Comparison of ENCODE assay signal across 21 cellular contexts in genomic region chr1:221074325-221074724, GRCh38.
DNase-seq lines count a peak whose midpoint lies in the region; ATAC-seq, FAIRE-seq and TF ChIP-seq lines count a peak whose summit lies in the region.
"Had no signal": no experiment of that assay in that cellular context is flagged by ENCODE, and none has a peak within 500 bp of the region (broad histone marks: within the 10 kb centered on the region; RNA-seq: fewer than 3 reads in every experiment).

No MANE protein-coding gene starts in this region.

- no peak overlapping the region for H3K4me2 ChIP-seq in osteoblast (ENCODE audit: insufficient read depth, low read length)

- no peak overlapping the region for H3K27ac ChIP-seq in osteoblast (ENCODE audit: low read depth, low read length)
- H3K27ac ChIP-seq: adrenal gland, colonic mucosa, esophagus muscularis mucosa, left ventricle myocardium inferior had no signal

- H3K27me3 ChIP-seq in osteoblast (ENCODE audit: insufficient read depth, low read length): no peaks in the 10 kb centered on the region
- H3K27me3 ChIP-seq: adrenal gland, colonic mucosa, esophagus muscularis mucosa had no signal

- DNase-seq in GM18507 (ENCODE audit: extremely low spot score, insufficient read length, low read depth) (no peak), Kasumi-1 (lab: John Stamatoyannopoulos, UW) (peak; percentile 63 to 82), activated B cell treated with CpG ODN at 0.5 μM for 24 hours (no peak), osteoblast (ENCODE audit: insufficient read length, low spot score, missing footprints) (no peak), SW 1271 (lab: John Stamatoyannopoulos, UW) (no peak), DMS79 treated with DMSO at 0.1 percent for 48 hours (lab: John Stamatoyannopoulos, UW) (no peak), NCI-H446 (lab: John Stamatoyannopoulos, UW) (no peak)
- DNase-seq in activated T-cell treated with anti-CD3 and anti-CD28 coated beads, Interleukin-2, amount 50 U/mL, for 24 hours: no peak
- DNase-seq: activated CD4-positive, alpha-beta T cell treated with anti-CD3 and anti-CD28 coated beads, Interleukin-2, amount 10 ng/mL, durations not matched to agents 7 days and 5 days; activated T-cell treated with anti-CD3 and anti-CD28 coated beads, Interleukin-2, amount 50 U/mL, for 48 hours; C1 segment of cervical spinal cord; colonic mucosa; left ventricle myocardium inferior; NCI-H1417; stimulated activated CD4-positive, alpha-beta T cell treated with anti-CD3 and anti-CD28 coated beads, Interleukin-15, amount 100 ng/mL, for 24 hours; substantia nigra had no signal

- H3K79me2 ChIP-seq in osteoblast (ENCODE audit: insufficient read depth, low read length): no peaks in the 10 kb centered on the region

- H3K36me3 Mint-ChIP-seq in activated B cell treated with CpG ODN at 0.5 μM for 24 hours (ENCODE audit: low read depth): peaks cover 2% of the 10 kb centered on the region
- H3K36me3 Mint-ChIP-seq in activated T-cell treated with anti-CD3 and anti-CD28 coated beads, Interleukin-2, amount 50 U/mL, for 24 hours (ENCODE audit: low read depth): no peaks in the 10 kb centered on the region

- H3K4me3 ChIP-seq in osteoblast (ENCODE audit: insufficient read depth, low read length): no peak overlapping the region
- H3K4me3 ChIP-seq: adrenal gland, colonic mucosa, esophagus muscularis mucosa, left ventricle myocardium inferior had no signal

- H3K27me3 Mint-ChIP-seq in activated B cell treated with CpG ODN at 0.5 μM for 24 hours: no peaks in the 10 kb centered on the region
- peaks cover 3% of the 10 kb centered on the region for H3K27me3 Mint-ChIP-seq in activated T-cell treated with anti-CD3 and anti-CD28 coated beads, Interleukin-2, amount 50 U/mL, for 24 hours
- H3K27me3 Mint-ChIP-seq: activated CD4-positive, alpha-beta T cell treated with anti-CD3 and anti-CD28 coated beads, Interleukin-2, amount 10 ng/mL, durations not matched to agents 7 days and 5 days had no signal

- H3K4me1 ChIP-seq in osteoblast (ENCODE audit: insufficient read depth, low read length): no peaks in the 10 kb centered on the region
- H3K4me1 ChIP-seq: adrenal gland, colonic mucosa, esophagus muscularis mucosa, left ventricle myocardium inferior had no signal

- peak; percentile 35 for FAIRE-seq in GM18507 (lab: Jason Lieb, UNC)
- FAIRE-seq: GM12892 had no signal

- no peaks in the 10 kb centered on the region for H3K9me3 Mint-ChIP-seq in activated B cell treated with CpG ODN at 0.5 μM for 24 hours
- H3K9me3 Mint-ChIP-seq in activated T-cell treated with anti-CD3 and anti-CD28 coated beads, Interleukin-2, amount 50 U/mL, for 24 hours: no peaks in the 10 kb centered on the region
- H3K9me3 Mint-ChIP-seq: activated CD4-positive, alpha-beta T cell treated with anti-CD3 and anti-CD28 coated beads, Interleukin-2, amount 10 ng/mL, durations not matched to agents 7 days and 5 days; T-helper 1 cell treated with Interleukin-12 subunit alpha and Interleukin-12 subunit beta and Interleukin-4 antibody, amounts not matched to agents 30 μg/mL and 1 μg/mL, for 36 hours had no signal

- TF ChIP-seq CTCF in activated B cell treated with CpG ODN at 0.5 μM for 24 hours (IDR thresholded peaks at IDR 0.05) (no peak), osteoblast (IDR thresholded peaks at IDR 0.05; ENCODE audit: extremely low read depth, low read depth, low read length) (no peak)

- no peak for ATAC-seq in activated B cell treated with CpG ODN at 0.5 μM for 24 hours (ENCODE audit: low read depth)

- CTCF ChIA-PET in activated B cell treated with CpG ODN at 0.5 μM for 24 hours (lab: Charles Lee): interaction anchor here (1.4 to 2.7 kb wide), 3 partner anchors 13 to 166 kb away, joined by 3 to 10 read pairs (median 3); no protein-coding TSS in a partner anchor

- H3K4me1 Mint-ChIP-seq in activated B cell treated with CpG ODN at 0.5 μM for 24 hours: peaks cover 57% of the 10 kb centered on the region
- peaks cover 6% of the 10 kb centered on the region for H3K4me1 Mint-ChIP-seq in activated T-cell treated with anti-CD3 and anti-CD28 coated beads, Interleukin-2, amount 50 U/mL, for 24 hours (ENCODE audit: low read depth)

- H3K4me3 Mint-ChIP-seq in activated B cell treated with CpG ODN at 0.5 μM for 24 hours: no peak overlapping the region
- H3K4me3 Mint-ChIP-seq in activated T-cell treated with anti-CD3 and anti-CD28 coated beads, Interleukin-2, amount 50 U/mL, for 24 hours: no peak overlapping the region
- H3K4me3 Mint-ChIP-seq: activated CD4-positive, alpha-beta T cell treated with anti-CD3 and anti-CD28 coated beads, Interleukin-2, amount 10 ng/mL, durations not matched to agents 7 days and 5 days; T-helper 1 cell treated with Interleukin-12 subunit alpha and Interleukin-12 subunit beta and Interleukin-4 antibody, amounts not matched to agents 30 μg/mL and 1 μg/mL, for 36 hours had no signal

- no peaks in the 10 kb centered on the region for H3K36me3 ChIP-seq in osteoblast (ENCODE audit: insufficient read depth, low read length)
- H3K36me3 ChIP-seq: adrenal gland, colonic mucosa, esophagus muscularis mucosa, left ventricle myocardium inferior had no signal

- intact Hi-C loops in activated B cell treated with CpG ODN at 0.5 μM for 24 hours (cut with micrococcal nuclease): no loop called here

- H3K9me3 ChIP-seq in osteoblast (ENCODE audit: low read depth, low read length): no peaks in the 10 kb centered on the region
- H3K9me3 ChIP-seq: adrenal gland, colonic mucosa, esophagus muscularis mucosa, left ventricle myocardium inferior had no signal

- H3K27ac Mint-ChIP-seq in activated B cell treated with CpG ODN at 0.5 μM for 24 hours: peak overlapping the region; percentile 0
- H3K27ac Mint-ChIP-seq in activated T-cell treated with anti-CD3 and anti-CD28 coated beads, Interleukin-2, amount 50 U/mL, for 24 hours: no peak overlapping the region
- H3K27ac Mint-ChIP-seq: activated CD4-positive, alpha-beta T cell treated with anti-CD3 and anti-CD28 coated beads, Interleukin-2, amount 10 ng/mL, durations not matched to agents 7 days and 5 days; progenitor cell of endocrine pancreas; T-helper 1 cell treated with Interleukin-12 subunit alpha and Interleukin-12 subunit beta and Interleukin-4 antibody, amounts not matched to agents 30 μg/mL and 1 μg/mL, for 36 hours had no signal

- peak overlapping the region; percentile 12 for H2AFZ ChIP-seq in osteoblast (ENCODE audit: low read length)

- no peaks in the 10 kb centered on the region for H4K20me1 ChIP-seq in osteoblast (ENCODE audit: insufficient read depth, low read length)

- POLR2A ChIA-PET in activated B cell treated with CpG ODN at 0.5 μM for 24 hours (lab: Charles Lee): interaction anchor here (1.0 to 1.9 kb wide), 2 partner anchors 24 to 196 kb away, joined by 3 to 4 read pairs; no protein-coding TSS in a partner anchor

Comparison
In these comparisons a context has a peak if more than half of its experiments do, and no peak if none do; other contexts are left out.
1. DNase-seq: peak in Kasumi-1 (2 of 2); none in GM18507 (single experiment), activated B cell treated with CpG ODN at 0.5 μM for 24 hours (single experiment), osteoblast (single experiment), activated T-cell treated with anti-CD3 and anti-CD28 coated beads, Interleukin-2, amount 50 U/mL, for 24 hours (single experiment), SW 1271 (0 of 2), DMS79 treated with DMSO at 0.1 percent for 48 hours (single experiment) and NCI-H446 (0 of 2).